20 cellular contexts compared by ENCODE assay signal in the genomic region with DNA sequence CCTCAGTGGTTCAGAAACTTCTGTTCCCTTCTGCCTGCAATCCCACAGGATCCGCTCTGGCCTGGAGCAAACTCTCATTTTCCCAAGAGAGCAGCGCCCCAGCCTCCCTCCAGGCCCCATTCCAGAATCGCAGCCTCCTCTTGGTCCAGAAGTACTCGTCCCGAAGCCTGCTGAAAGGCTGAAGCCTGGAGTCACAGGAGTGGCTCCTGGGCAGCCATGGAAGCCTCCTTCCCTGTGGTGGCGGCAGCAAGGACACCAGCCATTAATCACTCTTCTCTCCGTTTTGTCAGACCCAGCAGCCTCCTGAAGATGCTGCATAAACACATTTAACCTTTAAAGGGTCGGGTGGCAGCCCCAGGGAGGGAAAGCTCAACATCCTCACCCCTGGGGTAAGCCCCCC.
DNase-seq lines count a peak whose midpoint lies in the region; ATAC-seq and TF ChIP-seq lines count a peak whose summit lies in the region.
"Had no signal": no experiment of that assay in that cellular context is flagged by ENCODE, and none has a peak within 500 bp of the region (broad histone marks: within the 10 kb centered on the region; RNA-seq: fewer than 3 reads in every experiment).

No MANE protein-coding gene starts in this region.

- ATAC-seq in heart right ventricle (no peak), lower lobe of right lung (no peak)
- ATAC-seq in activated T-helper 17 cell treated with anti-CD3 and anti-CD28 coated beads, Interleukin-2, amount 50 U/mL, for 72 hours (replicated peaks) = no peak
- no peak for ATAC-seq in stimulated activated naive B cell treated with anti-CD40 and anti-IgM and Interleukin-4, amounts not matched to agents 10 μg/mL and 1 μg/mL and 100 μg/mL, for 72 hours (replicated peaks)
- ATAC-seq: CD8-positive, alpha-beta T cell; Panc1; Right ventricle myocardium inferior had no signal

- no peak overlapping the region for H2AFZ ChIP-seq in mammary epithelial cell (ENCODE audit: low read depth, low read length)

- no peaks in the 10 kb centered on the region for H3K36me3 ChIP-seq in heart right ventricle
- H3K36me3 ChIP-seq in lower lobe of right lung = no peaks in the 10 kb centered on the region
- no peaks in the 10 kb centered on the region for H3K36me3 ChIP-seq in mammary epithelial cell (ENCODE audit: insufficient read depth, low read length)

- intact Hi-C loops in cardiac septum (cut with DNase I) (no loop called here), heart right ventricle (cut with DNase I) (no loop called here), lower lobe of right lung (cut with DNase I) (no loop called here), mammary epithelial cell (cut with micrococcal nuclease) (no loop called here)

- H3K79me2 ChIP-seq in mammary epithelial cell (ENCODE audit: insufficient read depth, low read length) = no peaks in the 10 kb centered on the region

- no peaks in the 10 kb centered on the region for H3K27me3 Mint-ChIP-seq in activated T-helper 17 cell treated with anti-CD3 and anti-CD28 coated beads, Interleukin-2, amount 50 U/mL, for 72 hours
- peaks cover 64 to 82% of the 10 kb centered on the region in 2 donors for H3K27me3 Mint-ChIP-seq in stimulated activated naive B cell treated with anti-CD40 and anti-IgM and Interleukin-4, amounts not matched to agents 10 μg/mL and 1 μg/mL and 100 μg/mL, for 72 hours

- peaks cover 8% of the 10 kb centered on the region for H3K4me1 Mint-ChIP-seq in activated T-helper 17 cell treated with anti-CD3 and anti-CD28 coated beads, Interleukin-2, amount 50 U/mL, for 72 hours
- H3K4me1 Mint-ChIP-seq in stimulated activated naive B cell treated with anti-CD40 and anti-IgM and Interleukin-4, amounts not matched to agents 10 μg/mL and 1 μg/mL and 100 μg/mL, for 72 hours = peaks cover 39 to 44% of the 10 kb centered on the region in 2 donors

- H3K36me3 Mint-ChIP-seq in activated T-helper 17 cell treated with anti-CD3 and anti-CD28 coated beads, Interleukin-2, amount 50 U/mL, for 72 hours (ENCODE audit: low read depth) = no peaks in the 10 kb centered on the region
- no peaks in the 10 kb centered on the region for H3K36me3 Mint-ChIP-seq in stimulated activated naive B cell treated with anti-CD40 and anti-IgM and Interleukin-4, amounts not matched to agents 10 μg/mL and 1 μg/mL and 100 μg/mL, for 72 hours
- H3K36me3 Mint-ChIP-seq: CD8-positive, alpha-beta T cell had no signal

- DNase-seq in cardiac septum (ENCODE audit: low spot score) (peak; percentile 38), heart right ventricle (no peak), lower lobe of right lung (peak; percentile 19), OCI-M1 (lab: John Stamatoyannopoulos, UW) (no peak), Kasumi-1 (lab: John Stamatoyannopoulos, UW) (no peak), mammary epithelial cell (no peak)
- DNase-seq in stimulated activated naive B cell treated with anti-CD40 and anti-IgM and Interleukin-4, amounts not matched to agents 10 μg/mL and 1 μg/mL and 100 μg/mL, for 72 hours = no peak
- DNase-seq: Calu3; CD8-positive, alpha-beta T cell; DMS53; GOT3; HFFc6; NCI-H1417 treated with DMSO at 0.1 percent for 48 hours; NCI-H187 treated with DMSO at 0.1 percent for 48 hours; NCI-H226 had no signal

- H3K27me3 ChIP-seq in heart right ventricle (peaks cover 0 to 11% (median 0%) of the 10 kb centered on the region in 7 donors), lower lobe of right lung (ENCODE audit: low read depth) (peaks cover 28% of the 10 kb centered on the region), mammary epithelial cell (ENCODE audit: insufficient read depth, low read length) (no peaks in the 10 kb centered on the region)

- WGBS in heart right ventricle, 2 donors = 72 to 76% methylated on average over 8 of the region's 8 CpGs
- 72% methylated on average over 8 of the region's 8 CpGs for WGBS in mammary epithelial cell (ENCODE audit: low coverage, missing lambda C conversion rate)

- CTCF ChIA-PET in mammary epithelial cell (lab: Charles Lee; ENCODE audit: low non-redundant PET) = no interaction called here

- H3K4me3 ChIP-seq in heart right ventricle (no peak overlapping the region), lower lobe of right lung (no peak overlapping the region), mammary epithelial cell (replicated peaks in 1 of 3; ENCODE audit: insufficient read depth in 1 of 3, low read depth in 2 of 3, low read length in 3 of 3) (no peak overlapping the region)

- TF ChIP-seq CTCF in heart right ventricle (IDR thresholded peaks at IDR 0.05) (no peak), lower lobe of right lung (IDR thresholded peaks at IDR 0.05) (no peak), mammary epithelial cell (conservative IDR thresholded peaks at IDR 0.05 in 1 of 2, IDR thresholded peaks at IDR 0.05 in 1 of 2; ENCODE audit: extremely low read depth in 1 of 2, insufficient read depth in 1 of 2, low read depth in 1 of 2, low read length in 2 of 2) (no peak)

- H3K27ac ChIP-seq in heart right ventricle (no peak overlapping the region), lower lobe of right lung (no peak overlapping the region), mammary epithelial cell (ENCODE audit: insufficient read depth, low read depth, low read length) (no peak overlapping the region)
- H3K27ac ChIP-seq: KMS-11 had no signal

- H3K4me2 ChIP-seq in mammary epithelial cell (ENCODE audit: insufficient read depth, low read depth, low read length) = no peak overlapping the region
- H3K4me2 ChIP-seq: KMS-11, SK-N-SH had no signal

- peaks cover 0 to 23% (median 6%) of the 10 kb centered on the region in 9 donors for H3K4me1 ChIP-seq in heart right ventricle
- peaks cover 17% of the 10 kb centered on the region for H3K4me1 ChIP-seq in lower lobe of right lung
- peaks cover 9% of the 10 kb centered on the region for H3K4me1 ChIP-seq in mammary epithelial cell (ENCODE audit: insufficient read depth, low read length)

- dilution Hi-C loops in mammary epithelial cell (cut with HindIII; ENCODE audit: low sequenced_read_pairs) = loop anchor here (5.0 kb wide), 2 partner anchors 36 to 286 kb away; no protein-coding TSS in a partner anchor

- H3K9me3 ChIP-seq in heart right ventricle (no peaks in the 10 kb centered on the region), lower lobe of right lung (no peaks in the 10 kb centered on the region), mammary epithelial cell (replicated peaks; ENCODE audit: insufficient read depth, low read length) (no peaks in the 10 kb centered on the region)
- H3K9me3 ChIP-seq: SK-N-SH had no signal

- peak overlapping the region; percentile 30 for H3K27ac Mint-ChIP-seq in activated T-helper 17 cell treated with anti-CD3 and anti-CD28 coated beads, Interleukin-2, amount 50 U/mL, for 72 hours
- peak overlapping the region; percentile 20 for H3K27ac Mint-ChIP-seq in stimulated activated naive B cell treated with anti-CD40 and anti-IgM and Interleukin-4, amounts not matched to agents 10 μg/mL and 1 μg/mL and 100 μg/mL, for 72 hours
- H3K27ac Mint-ChIP-seq: CD8-positive, alpha-beta T cell; HFFc6 had no signal

- in situ Hi-C loops in mammary epithelial cell (cut with MboI; ENCODE audit: low sequenced_read_pairs in 2 of 2) = no loop called here

- no peaks in the 10 kb centered on the region for H4K20me1 ChIP-seq in mammary epithelial cell (ENCODE audit: insufficient read depth, low read length)

- no peaks in the 10 kb centered on the region for H3K9me3 Mint-ChIP-seq in activated T-helper 17 cell treated with anti-CD3 and anti-CD28 coated beads, Interleukin-2, amount 50 U/mL, for 72 hours
- H3K9me3 Mint-ChIP-seq in stimulated activated naive B cell treated with anti-CD40 and anti-IgM and Interleukin-4, amounts not matched to agents 10 μg/mL and 1 μg/mL and 100 μg/mL, for 72 hours = no peaks in the 10 kb centered on the region
- H3K9me3 Mint-ChIP-seq: CD8-positive, alpha-beta T cell; HFFc6 had no signal

- no peak overlapping the region for H3K4me3 Mint-ChIP-seq in activated T-helper 17 cell treated with anti-CD3 and anti-CD28 coated beads, Interleukin-2, amount 50 U/mL, for 72 hours
- H3K4me3 Mint-ChIP-seq in stimulated activated naive B cell treated with anti-CD40 and anti-IgM and Interleukin-4, amounts not matched to agents 10 μg/mL and 1 μg/mL and 100 μg/mL, for 72 hours = no peak overlapping the region
- H3K4me3 Mint-ChIP-seq: CD8-positive, alpha-beta T cell; HFFc6 had no signal

- no TSS peak for BruUV-seq in mammary epithelial cell (replicated peaks; lab: Mats Ljungman, UMichigan)

- H3K9ac ChIP-seq in mammary epithelial cell (ENCODE audit: insufficient read depth, low read length) = no peak overlapping the region
- H3K9ac ChIP-seq: KMS-11, SK-N-SH had no signal

Comparison
In these comparisons a context has a peak if more than half of its experiments do, and no peak if none do; other contexts are left out.
1. DNase-seq: peak in cardiac septum (single experiment) and lower lobe of right lung (single experiment); none in heart right ventricle (0 of 2), stimulated activated naive B cell treated with anti-CD40 and anti-IgM and Interleukin-4, amounts not matched to agents 10 μg/mL and 1 μg/mL and 100 μg/mL, for 72 hours (single experiment), OCI-M1 (single experiment), Kasumi-1 (0 of 2) and mammary epithelial cell (single experiment).